Comparison of ENCODE assay signal across 29 cellular contexts in the genomic region with DNA sequence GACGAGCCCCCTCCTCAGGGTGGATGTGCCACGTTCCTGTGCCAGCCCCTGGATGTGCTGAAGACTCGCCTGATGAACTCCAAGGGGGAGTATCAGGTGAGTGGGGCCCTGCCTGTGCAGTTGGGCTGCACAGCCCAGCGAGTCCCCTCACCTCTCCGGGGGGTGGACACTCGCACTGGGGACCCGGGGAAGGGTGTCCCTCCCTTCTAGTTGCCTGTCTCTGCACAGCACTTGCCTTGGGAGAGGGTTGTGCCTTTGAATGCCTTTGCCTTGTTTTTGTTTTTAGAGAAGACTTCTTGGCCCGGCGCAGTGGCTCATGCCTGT.
"Had no signal": no experiment of that assay in that cellular context is flagged by ENCODE, and none has a peak within 500 bp of the region (broad histone marks: within the 10 kb centered on the region; RNA-seq: fewer than 3 reads in every experiment).

No MANE protein-coding gene starts in this region.

- H3K4me3 ChIP-seq: ovary, psoas muscle, right lobe of liver, sigmoid colon, stomach, testis, tibial artery, transverse colon, upper lobe of right lung, vagina had no signal

- H3K27me3 ChIP-seq: ovary, right lobe of liver, sigmoid colon, stomach, testis, transverse colon, upper lobe of right lung, vagina had no signal

- FAIRE-seq: small intestine had no signal

- H3K27ac ChIP-seq: neutrophil, ovary, parathyroid adenoma, psoas muscle, right lobe of liver, sigmoid colon, stomach, testis, tibial artery, transverse colon, upper lobe of right lung, vagina had no signal

- H3K36me3 ChIP-seq: ovary, sigmoid colon, upper lobe of right lung, vagina had no signal

- DNase-seq: naive thymus-derived CD4-positive, alpha-beta T cell; natural killer cell; nucleus accumbens; posterior cingulate gyrus; psoas muscle; right cardiac atrium; small intestine; stimulated activated CD4-positive, alpha-beta T cell treated with anti-CD3 and anti-CD28 coated beads, Interleukin-12 subunit alpha, Interleukin-12 subunit beta, amount 100 ng/mL, for 4 hours; stimulated activated CD4-positive, alpha-beta T cell treated with anti-CD3 and anti-CD28 coated beads, Interleukin-1b, Interleukin-23, amount 100 ng/mL, for 48 hours; stimulated activated CD4-positive, alpha-beta T cell treated with anti-CD3 and anti-CD28 coated beads, Interleukin-4, amount 100 ng/mL, for 1 hour; stimulated activated CD4-positive, alpha-beta T cell treated with anti-CD3 and anti-CD28 coated beads, Interleukin-4, amount 100 ng/mL, for 4 hours; stimulated activated naive B cell treated with anti-CD40 and anti-IgM and Interleukin-4, amounts not matched to agents 10 μg/mL and 1 μg/mL and 100 μg/mL, for 72 hours; stimulated activated naive CD4-positive, alpha-beta T cell treated with Interleukin-2 at 50 U/mL for 16 hours; stomach; testis; tibial artery; transverse colon had no signal

- ATAC-seq: naive thymus-derived CD4-positive, alpha-beta T cell; natural killer cell; psoas muscle; right cardiac atrium; right lobe of liver; stimulated activated effector memory CD8-positive, alpha-beta T cell treated with anti-CD3 and anti-CD28 coated beads, Interleukin-12 subunit alpha, Interleukin-12 subunit beta, amount 100 ng/mL, for 72 hours; stimulated activated naive B cell treated with anti-CD40 and anti-IgM and Interleukin-4, amounts not matched to agents 10 μg/mL and 1 μg/mL and 100 μg/mL, for 72 hours; upper lobe of right lung had no signal

- H3K27me3 Mint-ChIP-seq: naive thymus-derived CD4-positive, alpha-beta T cell; progenitor cell of endocrine pancreas; stimulated activated naive B cell treated with anti-CD40 and anti-IgM and Interleukin-4, amounts not matched to agents 10 μg/mL and 1 μg/mL and 100 μg/mL, for 72 hours; stimulated activated naive CD8-positive, alpha-beta T cell treated with anti-CD3 and anti-CD28 coated beads, Interleukin-15, Interleukin-2, amounts not matched to agents 100 ng/mL and 50 ng/mL, for 24 hours; type B pancreatic cell had no signal

- H3K27ac Mint-ChIP-seq: natural killer cell; nephron; progenitor cell of endocrine pancreas; stimulated activated effector memory CD8-positive, alpha-beta T cell treated with anti-CD3 and anti-CD28 coated beads, Interleukin-12 subunit alpha, Interleukin-12 subunit beta, amount 100 ng/mL, for 72 hours; stimulated activated naive B cell treated with anti-CD40 and anti-IgM and Interleukin-4, amounts not matched to agents 10 μg/mL and 1 μg/mL and 100 μg/mL, for 72 hours; stimulated activated naive CD8-positive, alpha-beta T cell treated with anti-CD3 and anti-CD28 coated beads, Interleukin-15, Interleukin-2, amounts not matched to agents 100 ng/mL and 50 ng/mL, for 24 hours; type B pancreatic cell had no signal

- H3K9me3 Mint-ChIP-seq: naive thymus-derived CD4-positive, alpha-beta T cell; natural killer cell; nephron; stimulated activated effector memory CD8-positive, alpha-beta T cell treated with anti-CD3 and anti-CD28 coated beads, Interleukin-12 subunit alpha, Interleukin-12 subunit beta, amount 100 ng/mL, for 72 hours; stimulated activated naive B cell treated with anti-CD40 and anti-IgM and Interleukin-4, amounts not matched to agents 10 μg/mL and 1 μg/mL and 100 μg/mL, for 72 hours; stimulated activated naive CD8-positive, alpha-beta T cell treated with anti-CD3 and anti-CD28 coated beads, Interleukin-15, Interleukin-2, amounts not matched to agents 100 ng/mL and 50 ng/mL, for 24 hours; type B pancreatic cell had no signal

- H3K36me3 Mint-ChIP-seq: naive thymus-derived CD4-positive, alpha-beta T cell; natural killer cell; type B pancreatic cell had no signal

- H3K4me3 Mint-ChIP-seq: naive thymus-derived CD4-positive, alpha-beta T cell; natural killer cell; stimulated activated effector memory CD8-positive, alpha-beta T cell treated with anti-CD3 and anti-CD28 coated beads, Interleukin-12 subunit alpha, Interleukin-12 subunit beta, amount 100 ng/mL, for 72 hours; stimulated activated naive B cell treated with anti-CD40 and anti-IgM and Interleukin-4, amounts not matched to agents 10 μg/mL and 1 μg/mL and 100 μg/mL, for 72 hours; stimulated activated naive CD8-positive, alpha-beta T cell treated with anti-CD3 and anti-CD28 coated beads, Interleukin-15, Interleukin-2, amounts not matched to agents 100 ng/mL and 50 ng/mL, for 24 hours; type B pancreatic cell had no signal

- H3K9me3 ChIP-seq: neutrophil, ovary, psoas muscle, right lobe of liver, sigmoid colon, stomach, testis, tibial artery, transverse colon, upper lobe of right lung, vagina had no signal
